Comparison of ENCODE assay signal across 9 cellular contexts in genomic region chr12:118358607-118359540, GRCh38. TPM values are rescaled to one million over a fixed set of nuclear protein-coding genes. Genes with fewer than 3 reads are reported as not detected.
DNase-seq lines count a peak whose midpoint lies in the region; TF ChIP-seq lines count a peak whose summit lies in the region.
"Had no signal": no experiment of that assay in that cellular context is flagged by ENCODE, and none has a peak within 500 bp of the region (broad histone marks: within the 10 kb centered on the region; RNA-seq: fewer than 3 reads in every experiment).

No MANE protein-coding gene starts in this region.

- DNase-seq in CD8-positive, alpha-beta memory T cell: no peak
- DNase-seq in HL-60 (ENCODE audit: low read depth in 1 of 2, low spot score in 1 of 2): peak; percentile 53 to 57
- no peak for DNase-seq in activated CD4-positive, alpha-beta memory T cell treated with anti-CD3 and anti-CD28 coated beads for 36 hours
- DNase-seq in mesothelial cell of epicardium (ENCODE audit: low spot score in 2 of 2, unreplicated experiment in 2 of 2): no peak
- no peak for DNase-seq in WERI-Rb-1
- no peak for DNase-seq in NCI-H2081 (lab: John Stamatoyannopoulos, UW)
- DNase-seq in DMS 273 (lab: John Stamatoyannopoulos, UW; ENCODE audit: unreplicated experiment): no peak
- DNase-seq in SHP77 (lab: John Stamatoyannopoulos, UW): no peak
- DNase-seq: SHP77 treated with DMSO at 0.1 percent for 48 hours had no signal

- peaks cover 35% of the 10 kb centered on the region for H3K4me1 ChIP-seq in CD8-positive, alpha-beta memory T cell (ENCODE audit: insufficient read depth, low read length)

- H3K9me3 Mint-ChIP-seq in CD8-positive, alpha-beta memory T cell: no peaks in the 10 kb centered on the region
- H3K9me3 Mint-ChIP-seq in activated CD4-positive, alpha-beta memory T cell treated with anti-CD3 and anti-CD28 coated beads for 36 hours: peaks cover 5% of the 10 kb centered on the region
- H3K9me3 Mint-ChIP-seq in mesothelial cell of epicardium: peaks cover 11% of the 10 kb centered on the region

- TF ChIP-seq CTCF in HL-60 (IDR thresholded peaks at IDR 0.05; ENCODE audit: insufficient read depth, low read length) (no peak), mesothelial cell of epicardium (IDR thresholded peaks at IDR 0.05; ENCODE audit: unreplicated experiment) (no peak), WERI-Rb-1 (IDR thresholded peaks at IDR 0.05; ENCODE audit: low read depth, low read length) (no peak)

- no peaks in the 10 kb centered on the region for H3K27me3 ChIP-seq in CD8-positive, alpha-beta memory T cell (ENCODE audit: insufficient read depth, low read length, poor library complexity, severe bottlenecking)
- no peaks in the 10 kb centered on the region for H3K27me3 ChIP-seq in HL-60 (ENCODE audit: insufficient read depth, poor library complexity, severe bottlenecking)
- no peaks in the 10 kb centered on the region for H3K27me3 ChIP-seq in WERI-Rb-1 (ENCODE audit: insufficient read depth, low read depth, severe bottlenecking)

- peak overlapping the region; percentile 86 to 95 (median 93) for H3K4me3 Mint-ChIP-seq in CD8-positive, alpha-beta memory T cell
- H3K4me3 Mint-ChIP-seq in activated CD4-positive, alpha-beta memory T cell treated with anti-CD3 and anti-CD28 coated beads for 36 hours: peak overlapping the region; percentile 90
- H3K4me3 Mint-ChIP-seq in mesothelial cell of epicardium: no peak overlapping the region

- no peaks in the 10 kb centered on the region for H3K36me3 ChIP-seq in CD8-positive, alpha-beta memory T cell (ENCODE audit: insufficient read depth, low read length)
- no peaks in the 10 kb centered on the region for H3K36me3 ChIP-seq in WERI-Rb-1

- no peaks in the 10 kb centered on the region for H3K9me3 ChIP-seq in CD8-positive, alpha-beta memory T cell (ENCODE audit: low read length)
- no peaks in the 10 kb centered on the region for H3K9me3 ChIP-seq in WERI-Rb-1 (ENCODE audit: severe bottlenecking)

- peak overlapping the region; percentile 65 for H3K4me3 ChIP-seq in CD8-positive, alpha-beta memory T cell (ENCODE audit: low read length)
- H3K4me3 ChIP-seq in HL-60 (replicated peaks; ENCODE audit: insufficient read depth, low read length) (peak overlapping the region; percentile 46), WERI-Rb-1 (ENCODE audit: low read depth, low read length) (no peak overlapping the region)

- no peaks in the 10 kb centered on the region for H3K27me3 Mint-ChIP-seq in CD8-positive, alpha-beta memory T cell
- H3K27me3 Mint-ChIP-seq in activated CD4-positive, alpha-beta memory T cell treated with anti-CD3 and anti-CD28 coated beads for 36 hours: no peaks in the 10 kb centered on the region
- H3K27me3 Mint-ChIP-seq in mesothelial cell of epicardium (ENCODE audit: low read depth): no peaks in the 10 kb centered on the region

- H3K4me1 Mint-ChIP-seq in CD8-positive, alpha-beta memory T cell: peaks cover 47 to 65% (median 65%) of the 10 kb centered on the region in 3 donors
- peaks cover 45% of the 10 kb centered on the region for H3K4me1 Mint-ChIP-seq in activated CD4-positive, alpha-beta memory T cell treated with anti-CD3 and anti-CD28 coated beads for 36 hours (ENCODE audit: low read depth)
- H3K4me1 Mint-ChIP-seq in mesothelial cell of epicardium: peaks cover 16% of the 10 kb centered on the region

- H3K27ac ChIP-seq in CD8-positive, alpha-beta memory T cell (ENCODE audit: low read depth, low read length): peak overlapping the region; percentile 64
- H3K27ac ChIP-seq in HL-60 (replicated peaks) (peak overlapping the region; percentile 86), WERI-Rb-1 (no peak overlapping the region)

- peaks cover 7 to 11% (median 9%) of the 10 kb centered on the region in 3 donors for H3K36me3 Mint-ChIP-seq in CD8-positive, alpha-beta memory T cell
- H3K36me3 Mint-ChIP-seq in activated CD4-positive, alpha-beta memory T cell treated with anti-CD3 and anti-CD28 coated beads for 36 hours: peaks cover 11% of the 10 kb centered on the region
- no peaks in the 10 kb centered on the region for H3K36me3 Mint-ChIP-seq in mesothelial cell of epicardium

- CTCF ChIA-PET in CD8-positive, alpha-beta memory T cell (lab: Charles Lee): interaction anchor here (1.7 to 8.2 kb wide), 3 partner anchors 10 to 18 kb away, joined by 6 to 95 read pairs (median 8); partner anchors contain the start of gene SUDS3
- CTCF ChIA-PET in activated CD4-positive, alpha-beta memory T cell treated with anti-CD3 and anti-CD28 coated beads for 36 hours (lab: Charles Lee): interaction anchor here (0.6 to 5.0 kb wide), 13 partner anchors 10 to 1521 kb away, joined by 3 to 94 read pairs (median 4); partner anchors contain the start of genes SUDS3 and TAOK3

- peak overlapping the region; percentile 64 to 94 (median 91) for H3K27ac Mint-ChIP-seq in CD8-positive, alpha-beta memory T cell
- H3K27ac Mint-ChIP-seq in activated CD4-positive, alpha-beta memory T cell treated with anti-CD3 and anti-CD28 coated beads for 36 hours: peak overlapping the region; percentile 91
- H3K27ac Mint-ChIP-seq in mesothelial cell of epicardium: peak overlapping the region; percentile 28

- intact Hi-C loops in activated CD4-positive, alpha-beta memory T cell treated with anti-CD3 and anti-CD28 coated beads for 36 hours (cut with micrococcal nuclease): loop anchor here (1.0 to 5.0 kb wide), 5 partner anchors 14 to 307 kb away; no protein-coding TSS in a partner anchor

- POLR2A ChIA-PET in CD8-positive, alpha-beta memory T cell (lab: Charles Lee): interaction anchor here (0.6 to 3.7 kb wide), 5 partner anchors 10 to 29 kb away, joined by 3 to 27 read pairs (median 5); partner anchors contain the start of genes SUDS3 and TAOK3
- POLR2A ChIA-PET in activated CD4-positive, alpha-beta memory T cell treated with anti-CD3 and anti-CD28 coated beads for 36 hours (lab: Charles Lee): interaction anchor here (1.0 to 2.6 kb wide), 5 partner anchors 14 to 51 kb away, joined by 3 to 7 read pairs (median 7); partner anchors contain the start of genes SUDS3 and TAOK3

RNA-seq across cellular contexts. Expression of gene TAOK3, which starts 13.8 kb away (rescaled TPM):
- total RNA-seq in CD8-positive, alpha-beta memory T cell: 10 to 100 TPM; 52.5 to 53.0 TPM
- 129 TPM for polyA plus RNA-seq in CD8-positive, alpha-beta memory T cell
- total RNA-seq in activated CD4-positive, alpha-beta memory T cell treated with anti-CD3 and anti-CD28 coated beads for 36 hours: 10 to 100 TPM; 47.5 to 50.4 TPM
- 23.4 to 27.7 TPM (median 24.4 TPM) in 3 replicates for total RNA-seq in mesothelial cell of epicardium

RNA-seq across cellular contexts. Expression of gene SUDS3, which starts 17.5 kb away (rescaled TPM):
- total RNA-seq in CD8-positive, alpha-beta memory T cell: 10 to 100 TPM; 23.8 to 25.1 TPM
- 16.2 TPM for polyA plus RNA-seq in CD8-positive, alpha-beta memory T cell
- total RNA-seq in activated CD4-positive, alpha-beta memory T cell treated with anti-CD3 and anti-CD28 coated beads for 36 hours: 10 to 100 TPM; 20.6 to 22.0 TPM
- total RNA-seq in mesothelial cell of epicardium: 42.2 to 44.6 TPM (median 43.3 TPM) in 3 replicates

Comparison
In these comparisons a context has a peak if more than half of its experiments do, and no peak if none do; other contexts are left out.
1. DNase-seq: peak in HL-60 (2 of 2); none in CD8-positive, alpha-beta memory T cell (0 of 5), activated CD4-positive, alpha-beta memory T cell treated with anti-CD3 and anti-CD28 coated beads for 36 hours (single experiment), mesothelial cell of epicardium (0 of 2), WERI-Rb-1 (single experiment), NCI-H2081 (0 of 2), DMS 273 (single experiment) and SHP77 (0 of 2).
2. H3K27ac Mint-ChIP-seq: peak in every context shown above with its lines; median percentile 91 in CD8-positive, alpha-beta memory T cell; 91 in activated CD4-positive, alpha-beta memory T cell treated with anti-CD3 and anti-CD28 coated beads for 36 hours; 28 in mesothelial cell of epicardium.